In genomic region chr3:172516318-172517214, GRCh38 we compare ENCODE assay signal across 8 cellular contexts. TPM values are rescaled to one million over a fixed set of nuclear protein-coding genes. Genes with fewer than 3 reads are reported as not detected.
DNase-seq lines count a peak whose midpoint lies in the region; ATAC-seq and TF ChIP-seq lines count a peak whose summit lies in the region.

No MANE protein-coding gene starts in this region.

- ATAC-seq in left lobe of liver = peak; percentile 85
- peak; percentile 73 to 90 for ATAC-seq in upper lobe of left lung (ENCODE audit: low FRiP score in 2 of 2)
- ATAC-seq in HG03108 (IDR thresholded peaks at IDR 0.05; ENCODE audit: unreplicated experiment) = no peak

- peaks cover 0 to 24% of the 10 kb centered on the region in 2 donors for H3K36me3 ChIP-seq in adrenal gland (replicated peaks in 1 of 2)
- H3K36me3 ChIP-seq in upper lobe of left lung = peaks cover 6 to 11% (median 6%) of the 10 kb centered on the region in 4 donors

- no peak overlapping the region for H3K4me3 ChIP-seq in adrenal gland
- peak overlapping the region in 2 of 4 donors; percentile 7 to 14 for H3K4me3 ChIP-seq in upper lobe of left lung

- peak; percentile 36 for DNase-seq in stimulated activated CD4-positive, alpha-beta T cell treated with anti-CD3 and anti-CD28 coated beads, Interleukin-15, amount 100 ng/mL, for 24 hours
- DNase-seq in stimulated activated CD4-positive, alpha-beta T cell treated with anti-CD3 and anti-CD28 coated beads, Interleukin-4, amount 100 ng/mL, for 1 hour = no peak
- peak; percentile 43 to 76 (median 69) for DNase-seq in adrenal gland
- DNase-seq in left lobe of liver (ENCODE audit: low spot score) = peak; percentile 79
- peak in 1 of 2 donors; percentile 80 for DNase-seq in upper lobe of left lung
- no peak for DNase-seq in OCI-M1 (lab: John Stamatoyannopoulos, UW)
- DNase-seq in NCI-H2227 treated with DMSO at 0.1 percent for 48 hours (lab: John Stamatoyannopoulos, UW) = no peak

- no peak for TF ChIP-seq CTCF in adrenal gland (IDR thresholded peaks at IDR 0.05)
- TF ChIP-seq CTCF in upper lobe of left lung (IDR thresholded peaks at IDR 0.05) = no peak

- H3K27me3 ChIP-seq in adrenal gland (no peaks in the 10 kb centered on the region), upper lobe of left lung (no peaks in the 10 kb centered on the region)

- H3K4me1 ChIP-seq in adrenal gland (replicated peaks in 1 of 2) (peaks cover 9 to 52% of the 10 kb centered on the region in 2 donors), upper lobe of left lung (peaks cover 66 to 89% (median 79%) of the 10 kb centered on the region in 4 donors)

- peak overlapping the region in 3 of 5 donors; percentile 47 to 57 (median 55) for H3K27ac ChIP-seq in adrenal gland
- H3K27ac ChIP-seq in upper lobe of left lung = peak overlapping the region; percentile 70 to 83 (median 82)

- intact Hi-C loops in adrenal gland (cut with DNase I) = loop anchor here (10.0 kb wide), 2 partner anchors 48 to 78 kb away; no protein-coding TSS in a partner anchor

- TF ChIP-seq EP300 in upper lobe of left lung (IDR thresholded peaks at IDR 0.05) = peak in 2 of 4 donors; percentile 9 to 39

- no peaks in the 10 kb centered on the region for H3K9me3 ChIP-seq in adrenal gland (replicated peaks in 1 of 3)
- no peaks in the 10 kb centered on the region for H3K9me3 ChIP-seq in upper lobe of left lung

- WGBS in adrenal gland, 4 donors = 38 to 49% (median 44%) methylated on average over 7 of the region's 7 CpGs
- 32 to 39% methylated on average over 7 of the region's 7 CpGs for WGBS in upper lobe of left lung, 2 donors

- TF ChIP-seq POLR2A in adrenal gland (IDR thresholded peaks at IDR 0.05) (no peak), upper lobe of left lung (IDR thresholded peaks at IDR 0.05) (peak in 1 of 4 donors; percentile 31)

RNA-seq across cellular contexts. Expression of gene TNFSF10, which starts 6.7 kb away (rescaled TPM):
- total RNA-seq in adrenal gland (100 to 1,000 TPM in 3 of 8 donors, 10 to 100 TPM in 5; 15.3 to 518 (median 85.5) TPM), left lobe of liver (45.3 TPM), upper lobe of left lung (10 to 100 TPM; 41.0 to 95.2 (median 76.8) TPM)
- 10 to 100 TPM; 21.3 to 34.4 (median 31.5) TPM for polyA plus RNA-seq in adrenal gland

Comparison
In these comparisons a context has a peak if more than half of its experiments do, and no peak if none do; other contexts are left out.
1. DNase-seq: peak in stimulated activated CD4-positive, alpha-beta T cell treated with anti-CD3 and anti-CD28 coated beads, Interleukin-15, amount 100 ng/mL, for 24 hours (single experiment), adrenal gland (7 of 7) and left lobe of liver (single experiment); none in stimulated activated CD4-positive, alpha-beta T cell treated with anti-CD3 and anti-CD28 coated beads, Interleukin-4, amount 100 ng/mL, for 1 hour (single experiment), OCI-M1 (single experiment) and NCI-H2227 treated with DMSO at 0.1 percent for 48 hours (single experiment).